In the genomic region with DNA sequence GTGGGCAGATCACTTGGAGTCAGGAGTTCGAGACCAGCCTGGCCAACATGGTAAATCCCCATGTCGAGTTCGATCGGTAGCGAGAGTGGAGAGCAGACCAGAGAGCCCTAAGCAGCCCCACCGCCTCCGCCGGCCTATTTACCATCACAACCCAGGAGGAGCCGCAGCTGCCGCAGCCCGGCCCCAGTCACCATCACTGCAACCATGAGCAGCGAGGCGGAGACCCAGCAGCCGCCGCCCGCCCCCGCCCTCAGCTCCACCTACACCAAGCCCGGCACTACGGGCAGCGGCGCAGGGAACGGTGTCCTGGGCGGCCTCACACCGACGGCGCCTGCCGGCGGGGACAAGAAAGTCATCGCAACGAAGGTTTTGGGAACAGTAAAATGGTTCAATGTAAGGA, we compare ENCODE assay signal across 14 cellular contexts.
DNase-seq lines count a peak whose midpoint lies in the region; ATAC-seq and TF ChIP-seq lines count a peak whose summit lies in the region.
"Had no signal": no experiment of that assay in that cellular context is flagged by ENCODE, and none has a peak within 500 bp of the region (broad histone marks: within the 10 kb centered on the region; RNA-seq: fewer than 3 reads in every experiment).

No MANE protein-coding gene starts in this region.

- peaks cover 3% of the 10 kb centered on the region; the same call in 1 of the 2 replicates for H3K4me1 ChIP-seq in GM23338 (ENCODE audit: insufficient read depth)

- H3K79me2 ChIP-seq in GM23338 (replicated peaks; ENCODE audit: insufficient read depth), result no peaks in the 10 kb centered on the region

- no peaks in the 10 kb centered on the region for H3K27me3 ChIP-seq in GM23338 (ENCODE audit: insufficient read depth)

- H3K4me3 Mint-ChIP-seq in GM23338 (no peak overlapping the region), osteocyte (ENCODE audit: unreplicated experiment) (no peak overlapping the region)
- H3K4me3 Mint-ChIP-seq: B cell; CD4-positive, alpha-beta T cell had no signal

- no peaks in the 10 kb centered on the region for H3F3A ChIP-seq in GM23338 (replicated peaks; ENCODE audit: low read depth)

- H3K4me2 ChIP-seq in GM23338, result no peak overlapping the region

- no peaks in the 10 kb centered on the region for H3K36me3 ChIP-seq in GM23338 (ENCODE audit: insufficient read depth)

- TF ChIP-seq CTCF in GM23338 (conservative IDR thresholded peaks at IDR 0.05; ENCODE audit: low read depth in 2 of 2), result no peak
- no peak for TF ChIP-seq CTCF in coronary artery (IDR thresholded peaks at IDR 0.05)
- TF ChIP-seq CTCF in osteocyte (IDR thresholded peaks at IDR 0.05), result no peak

- H3K27ac ChIP-seq in GM23338 (ENCODE audit: low read depth) (no peak overlapping the region), coronary artery (no peak overlapping the region)

- H3K4me3 ChIP-seq in GM23338 (no peak overlapping the region), coronary artery (no peak overlapping the region)

- H2AFZ ChIP-seq in GM23338, result peak overlapping the region; percentile 52; the same call in 1 of the 2 replicates

- H3K27me3 Mint-ChIP-seq in GM23338 (ENCODE audit: insufficient read depth, low read depth, poor library complexity), result peaks cover 13% of the 10 kb centered on the region
- H3K27me3 Mint-ChIP-seq in osteocyte (ENCODE audit: unreplicated experiment), result no peaks in the 10 kb centered on the region

- H3K4me1 Mint-ChIP-seq in GM23338, result peaks cover 5% of the 10 kb centered on the region
- H3K4me1 Mint-ChIP-seq in osteocyte (ENCODE audit: unreplicated experiment), result peaks cover 25% of the 10 kb centered on the region
- H3K4me1 Mint-ChIP-seq: B cell had no signal

- H3K9me3 Mint-ChIP-seq in GM23338, result no peaks in the 10 kb centered on the region; the same call in 1 of the 3 replicates
- no peaks in the 10 kb centered on the region for H3K9me3 Mint-ChIP-seq in osteocyte (ENCODE audit: unreplicated experiment)
- H3K9me3 Mint-ChIP-seq: CD4-positive, alpha-beta T cell had no signal

- H4K20me1 ChIP-seq in GM23338 (replicated peaks; ENCODE audit: insufficient read depth), result no peaks in the 10 kb centered on the region

- ATAC-seq in GM23338 (peak; percentile 86), GM18858 (IDR thresholded peaks at IDR 0.05; ENCODE audit: unreplicated experiment) (no peak)
- ATAC-seq: HepG2 had no signal

- peak; percentile 48 for DNase-seq in GM23338 (ENCODE audit: low spot score)
- DNase-seq in coronary artery (ENCODE audit: low spot score), result peak; percentile 56
- DNase-seq in kidney tubule cell (ENCODE audit: low spot score), result peak; percentile 56
- peak; percentile 64 for DNase-seq in osteocyte (ENCODE audit: extremely low spot score, unreplicated experiment)
- DNase-seq in COLO668 (lab: John Stamatoyannopoulos, UW; ENCODE audit: unreplicated experiment), result no peak
- no peak for DNase-seq in NCI-H524 (lab: John Stamatoyannopoulos, UW)
- no peak for DNase-seq in activated naive CD4-positive, alpha-beta T cell treated with anti-CD3 and anti-CD28 coated beads, Interleukin-2, amount 50 U/mL, for 16 hours
- DNase-seq: ACHN; C1 segment of cervical spinal cord; CD4-positive, alpha-beta T cell; DMS79 had no signal

- H3K36me3 Mint-ChIP-seq in GM23338 (ENCODE audit: low read depth) (no peaks in the 10 kb centered on the region; the same call in 2 of the 3 replicates), osteocyte (ENCODE audit: unreplicated experiment) (no peaks in the 10 kb centered on the region)

- H3K27ac Mint-ChIP-seq in GM23338, result no peak overlapping the region
- no peak overlapping the region for H3K27ac Mint-ChIP-seq in osteocyte (ENCODE audit: unreplicated experiment)
- H3K27ac Mint-ChIP-seq: B cell; CD4-positive, alpha-beta T cell had no signal

- no peaks in the 10 kb centered on the region for H3K9me2 ChIP-seq in GM23338 (ENCODE audit: insufficient read depth)

TF ChIP-seq in GM23338, 12 proteins besides CTCF, POLR2A, EP300 and RAD21:
- TF ChIP-seq, protein P1, sequence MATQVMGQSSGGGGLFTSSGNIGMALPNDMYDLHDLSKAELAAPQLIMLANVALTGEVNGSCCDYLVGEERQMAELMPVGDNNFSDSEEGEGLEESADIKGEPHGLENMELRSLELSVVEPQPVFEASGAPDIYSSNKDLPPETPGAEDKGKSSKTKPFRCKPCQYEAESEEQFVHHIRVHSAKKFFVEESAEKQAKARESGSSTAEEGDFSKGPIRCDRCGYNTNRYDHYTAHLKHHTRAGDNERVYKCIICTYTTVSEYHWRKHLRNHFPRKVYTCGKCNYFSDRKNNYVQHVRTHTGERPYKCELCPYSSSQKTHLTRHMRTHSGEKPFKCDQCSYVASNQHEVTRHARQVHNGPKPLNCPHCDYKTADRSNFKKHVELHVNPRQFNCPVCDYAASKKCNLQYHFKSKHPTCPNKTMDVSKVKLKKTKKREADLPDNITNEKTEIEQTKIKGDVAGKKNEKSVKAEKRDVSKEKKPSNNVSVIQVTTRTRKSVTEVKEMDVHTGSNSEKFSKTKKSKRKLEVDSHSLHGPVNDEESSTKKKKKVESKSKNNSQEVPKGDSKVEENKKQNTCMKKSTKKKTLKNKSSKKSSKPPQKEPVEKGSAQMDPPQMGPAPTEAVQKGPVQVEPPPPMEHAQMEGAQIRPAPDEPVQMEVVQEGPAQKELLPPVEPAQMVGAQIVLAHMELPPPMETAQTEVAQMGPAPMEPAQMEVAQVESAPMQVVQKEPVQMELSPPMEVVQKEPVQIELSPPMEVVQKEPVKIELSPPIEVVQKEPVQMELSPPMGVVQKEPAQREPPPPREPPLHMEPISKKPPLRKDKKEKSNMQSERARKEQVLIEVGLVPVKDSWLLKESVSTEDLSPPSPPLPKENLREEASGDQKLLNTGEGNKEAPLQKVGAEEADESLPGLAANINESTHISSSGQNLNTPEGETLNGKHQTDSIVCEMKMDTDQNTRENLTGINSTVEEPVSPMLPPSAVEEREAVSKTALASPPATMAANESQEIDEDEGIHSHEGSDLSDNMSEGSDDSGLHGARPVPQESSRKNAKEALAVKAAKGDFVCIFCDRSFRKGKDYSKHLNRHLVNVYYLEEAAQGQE (IDR thresholded peaks at IDR 0.05; ENCODE audit: unreplicated experiment), result no peak
- TF ChIP-seq ZNF331 (CRISPR knock-in tag; IDR thresholded peaks at IDR 0.05; ENCODE audit: low read depth), result no peak
- no peak for TF ChIP-seq STAT1 (IDR thresholded peaks at IDR 0.05; ENCODE audit: unreplicated experiment)
- no peak for TF ChIP-seq NANOG (IDR thresholded peaks at IDR 0.05; ENCODE audit: borderline replicate concordance)
- no peak for TF ChIP-seq ZNF114 (CRISPR knock-in tag; IDR thresholded peaks at IDR 0.05)
- no peak for TF ChIP-seq POLR2AphosphoS5 (IDR thresholded peaks at IDR 0.05; ENCODE audit: low read depth)
- TF ChIP-seq EZH2 (IDR thresholded peaks at IDR 0.05; ENCODE audit: low read depth, unreplicated experiment), result no peak
- TF ChIP-seq, protein P2, sequence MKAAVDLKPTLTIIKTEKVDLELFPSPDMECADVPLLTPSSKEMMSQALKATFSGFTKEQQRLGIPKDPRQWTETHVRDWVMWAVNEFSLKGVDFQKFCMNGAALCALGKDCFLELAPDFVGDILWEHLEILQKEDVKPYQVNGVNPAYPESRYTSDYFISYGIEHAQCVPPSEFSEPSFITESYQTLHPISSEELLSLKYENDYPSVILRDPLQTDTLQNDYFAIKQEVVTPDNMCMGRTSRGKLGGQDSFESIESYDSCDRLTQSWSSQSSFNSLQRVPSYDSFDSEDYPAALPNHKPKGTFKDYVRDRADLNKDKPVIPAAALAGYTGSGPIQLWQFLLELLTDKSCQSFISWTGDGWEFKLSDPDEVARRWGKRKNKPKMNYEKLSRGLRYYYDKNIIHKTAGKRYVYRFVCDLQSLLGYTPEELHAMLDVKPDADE (IDR thresholded peaks at IDR 0.05), result no peak
- TF ChIP-seq JUNB (IDR thresholded peaks at IDR 0.05; ENCODE audit: unreplicated experiment), result no peak
- TF ChIP-seq EZH2phosphoT487 (IDR thresholded peaks at IDR 0.05; ENCODE audit: unreplicated experiment), result no peak
- TF ChIP-seq CREB1 (CRISPR knock-in tag; IDR thresholded peaks at IDR 0.05; ENCODE audit: low read depth), result no peak
TF ChIP-seq in GM23338: peak in this region for 0.

Comparison
In these comparisons a context has a peak if more than half of its experiments do, and no peak if none do; other contexts are left out.
1. DNase-seq: peak in GM23338 (single experiment), coronary artery (single experiment), kidney tubule cell (single experiment) and osteocyte (single experiment); none in COLO668 (single experiment), NCI-H524 (0 of 2) and activated naive CD4-positive, alpha-beta T cell treated with anti-CD3 and anti-CD28 coated beads, Interleukin-2, amount 50 U/mL, for 16 hours (single experiment).